Comparison of ENCODE assay signal across 9 cellular contexts in genomic region chr20:38804243-38804642, GRCh38. TPM values are rescaled to one million over a fixed set of nuclear protein-coding genes. Genes with fewer than 3 reads are reported as not detected.
DNase-seq lines count a peak whose midpoint lies in the region; ATAC-seq and TF ChIP-seq lines count a peak whose summit lies in the region.
"Had no signal": no experiment of that assay in that cellular context is flagged by ENCODE, and none has a peak within 500 bp of the region (broad histone marks: within the 10 kb centered on the region; RNA-seq: fewer than 3 reads in every experiment).

No MANE protein-coding gene starts in this region.

- H3K27ac ChIP-seq in heart right ventricle (peak overlapping the region; percentile 79 to 93 (median 88)), mesodermal cell (ENCODE audit: low read depth, low read length, severe bottlenecking) (peak overlapping the region; percentile 80)

- H3K27ac Mint-ChIP-seq in activated naive CD8-positive, alpha-beta T cell treated with anti-CD3 and anti-CD28 coated beads, Interleukin-2, amount 50 U/mL, for 24 hours = peak overlapping the region; percentile 95
- no peak overlapping the region for H3K27ac Mint-ChIP-seq in type B pancreatic cell

- H3K36me3 Mint-ChIP-seq in activated naive CD8-positive, alpha-beta T cell treated with anti-CD3 and anti-CD28 coated beads, Interleukin-2, amount 50 U/mL, for 24 hours (ENCODE audit: low read depth) = peaks cover 21% of the 10 kb centered on the region
- no peaks in the 10 kb centered on the region for H3K36me3 Mint-ChIP-seq in type B pancreatic cell

- H3K27me3 ChIP-seq in heart right ventricle = peaks cover 10 to 35% (median 28%) of the 10 kb centered on the region in 7 donors

- H3K36me3 ChIP-seq in heart right ventricle = no peaks in the 10 kb centered on the region
- H3K36me3 ChIP-seq in mesodermal cell (ENCODE audit: control insufficient read depth, insufficient read depth, low read length) = no peaks in the 10 kb centered on the region

- intact Hi-C loops in heart right ventricle (cut with DNase I) (loop anchor here in 2 of 10 donors (10.0 kb wide), 2 partner anchors 71 to 91 kb away; no protein-coding TSS in a partner anchor), Right ventricle myocardium superior (cut with DNase I) (no loop called here)

- ATAC-seq in heart right ventricle (no peak), Right ventricle myocardium superior (ENCODE audit: poor library complexity) (no peak), HG02970 (IDR thresholded peaks at IDR 0.05; ENCODE audit: low FRiP score, unreplicated experiment) (no peak)
- ATAC-seq in activated naive CD8-positive, alpha-beta T cell treated with anti-CD3 and anti-CD28 coated beads, Interleukin-2, amount 50 U/mL, for 24 hours = no peak

- WGBS in heart right ventricle, 2 donors = 58 to 68% methylated on average over 3 of the region's 3 CpGs
- WGBS in mesodermal cell (ENCODE audit: insufficient coverage in 2 of 2), 2 experiments = no CpG with 5 or more reads among the region's 3 CpGs

- H3K4me1 ChIP-seq in heart right ventricle (peaks cover 4 to 69% (median 42%) of the 10 kb centered on the region in 9 donors), mesodermal cell (ENCODE audit: control insufficient read depth, insufficient read depth, low read length, poor library complexity, severe bottlenecking) (peaks cover 9% of the 10 kb centered on the region)

- DNase-seq in heart right ventricle = no peak
- DNase-seq in Right ventricle myocardium superior = no peak
- DNase-seq in activated naive CD8-positive, alpha-beta T cell treated with anti-CD3 and anti-CD28 coated beads, Interleukin-2, amount 50 U/mL, for 24 hours = no peak
- DNase-seq in type B pancreatic cell (ENCODE audit: extremely low spot score, unreplicated experiment) = no peak
- no peak for DNase-seq in HCEC 1CT
- DNase-seq in amniotic stem cell (lab: John Stamatoyannopoulos, UW) = no peak
- DNase-seq: NCI-H1436 had no signal

- H3K27me3 Mint-ChIP-seq in activated naive CD8-positive, alpha-beta T cell treated with anti-CD3 and anti-CD28 coated beads, Interleukin-2, amount 50 U/mL, for 24 hours = no peaks in the 10 kb centered on the region
- peaks cover 48% of the 10 kb centered on the region for H3K27me3 Mint-ChIP-seq in type B pancreatic cell

- H3K4me3 Mint-ChIP-seq in activated naive CD8-positive, alpha-beta T cell treated with anti-CD3 and anti-CD28 coated beads, Interleukin-2, amount 50 U/mL, for 24 hours = peak overlapping the region; percentile 40
- H3K4me3 Mint-ChIP-seq in type B pancreatic cell = peak overlapping the region; percentile 36

- H3K9me3 ChIP-seq in heart right ventricle (no peaks in the 10 kb centered on the region), mesodermal cell (ENCODE audit: control insufficient read depth, low read length) (no peaks in the 10 kb centered on the region)

- no peaks in the 10 kb centered on the region for H3K9me3 Mint-ChIP-seq in activated naive CD8-positive, alpha-beta T cell treated with anti-CD3 and anti-CD28 coated beads, Interleukin-2, amount 50 U/mL, for 24 hours
- H3K9me3 Mint-ChIP-seq in type B pancreatic cell = no peaks in the 10 kb centered on the region

- H3K4me3 ChIP-seq in heart right ventricle (no peak overlapping the region), mesodermal cell (ENCODE audit: extremely low read depth, insufficient read depth, low read length, poor library complexity, severe bottlenecking) (no peak overlapping the region)

- H3K4me1 Mint-ChIP-seq in activated naive CD8-positive, alpha-beta T cell treated with anti-CD3 and anti-CD28 coated beads, Interleukin-2, amount 50 U/mL, for 24 hours = peaks cover 47% of the 10 kb centered on the region
- no peaks in the 10 kb centered on the region for H3K4me1 Mint-ChIP-seq in type B pancreatic cell (ENCODE audit: unreplicated experiment)

- TF ChIP-seq CTCF in heart right ventricle (IDR thresholded peaks at IDR 0.05) = no peak
- TF ChIP-seq CTCF in type B pancreatic cell (conservative IDR thresholded peaks at IDR 0.05) = no peak

RNA-seq across cellular contexts. Expression of gene PPP1R16B, which starts 1.3 kb away (rescaled TPM):
- 10 to 100 TPM in 2 of 10 donors, 1 to 10 TPM in 8; 2.7 to 13.8 (median 6.6) TPM for total RNA-seq in heart right ventricle
- 1 to 10 TPM; 2.5 to 5.4 TPM for polyA plus RNA-seq in heart right ventricle
- 6.8 TPM for total RNA-seq in Right ventricle myocardium superior
- polyA plus RNA-seq in mesodermal cell (2013, experiment 1 of 2) = 5.4 TPM
- polyA plus RNA-seq in mesodermal cell (2013, experiment 2 of 2) = 3.6 TPM
- 0.31 TPM in 1 of 2 replicates, not detected in the other for total RNA-seq in type B pancreatic cell (ENCODE audit: low replicate concordance)

RNA-seq across cellular contexts. Expression of gene ACTR5, which starts 56.0 kb away (rescaled TPM):
- 1 to 10 TPM; 1.5 to 4.1 (median 2.8) TPM for total RNA-seq in heart right ventricle
- 1 to 10 TPM; 4.0 to 5.4 TPM for polyA plus RNA-seq in heart right ventricle
- 3.2 TPM for total RNA-seq in Right ventricle myocardium superior
- polyA plus RNA-seq in mesodermal cell (2013, experiment 1 of 2) = 7.1 TPM
- 7.3 TPM for polyA plus RNA-seq in mesodermal cell (2013, experiment 2 of 2)
- total RNA-seq in type B pancreatic cell (ENCODE audit: low replicate concordance) = 5.7 and 9.1 TPM in 2 replicates
